In genomic region chr12:107605293-107605692, GRCh38 we compare ENCODE assay signal across 27 cellular contexts.
"Had no signal": no experiment of that assay in that cellular context is flagged by ENCODE, and none has a peak within 500 bp of the region (broad histone marks: within the 10 kb centered on the region; RNA-seq: fewer than 3 reads in every experiment).

No MANE protein-coding gene starts in this region.

- H3K4me3 Mint-ChIP-seq: activated naive CD8-positive, alpha-beta T cell; activated T-cell treated with anti-CD3 and anti-CD28 coated beads, Interleukin-2, amount 50 U/mL, for 72 hours; mesothelial cell of epicardium had no signal

- H3K36me3 Mint-ChIP-seq: activated naive CD8-positive, alpha-beta T cell; mesothelial cell of epicardium; naive B cell had no signal

- H3K4me1 ChIP-seq: pancreas, prostate gland, stomach, tibial artery had no signal

- ATAC-seq: activated T-cell treated with anti-CD3 and anti-CD28 coated beads, Interleukin-2, amount 50 U/mL, for 72 hours; pancreas; sciatic nerve had no signal

- H3K4me3 ChIP-seq: hepatocyte, left ventricle myocardium inferior, pancreas, prostate gland, skin epidermis, stomach, tibial artery had no signal

- DNase-seq: activated CD4-positive, alpha-beta T cell treated with anti-CD3 and anti-CD28 coated beads for 4 hours; activated CD4-positive, alpha-beta T cell treated with anti-CD3 and anti-CD28 coated beads, Interleukin-2, amount 50 U/mL, for 4 hours; activated effector memory CD4-positive, alpha-beta T cell treated with Interleukin-2 at 50 U/mL for 16 hours; activated naive CD4-positive, alpha-beta T cell treated with Interleukin-2 at 50 U/mL for 16 hours; activated T-cell treated with anti-CD3 and anti-CD28 coated beads for 4 hours; activated T-cell treated with anti-CD3 and anti-CD28 coated beads, Interleukin-2, amount 50 U/mL, for 72 hours; anterior cingulate cortex; dermis blood vessel endothelial cell; effector CD4-positive, alpha-beta T cell; islet precursor cell; left ventricle myocardium inferior; naive B cell; nucleus accumbens; pancreas; retina; stimulated activated CD4-positive, alpha-beta T cell treated with anti-CD3 and anti-CD28 coated beads, Interleukin-12 subunit alpha, Interleukin-12 subunit beta, amount 100 ng/mL, for 4 hours; stimulated activated CD4-positive, alpha-beta T cell treated with anti-CD3 and anti-CD28 coated beads, Interleukin-4, amount 100 ng/mL, for 1 hour; stomach; T-helper 9 cell; tibial artery had no signal

- H3K36me3 ChIP-seq: left ventricle myocardium inferior, pancreas, prostate gland, stomach, tibial artery had no signal

- H3K27me3 ChIP-seq: hepatocyte, pancreas had no signal

- H3K27ac Mint-ChIP-seq: activated T-cell treated with anti-CD3 and anti-CD28 coated beads, Interleukin-2, amount 50 U/mL, for 72 hours; mesothelial cell of epicardium had no signal

- H3K27me3 Mint-ChIP-seq: activated naive CD8-positive, alpha-beta T cell; naive B cell had no signal

- H3K9me3 Mint-ChIP-seq: activated T-cell treated with anti-CD3 and anti-CD28 coated beads, Interleukin-2, amount 50 U/mL, for 72 hours; mesothelial cell of epicardium; naive B cell had no signal

- H3K9me3 ChIP-seq: left ventricle myocardium inferior, pancreas, prostate gland, stomach, tibial artery had no signal

- H3K27ac ChIP-seq: hepatocyte, left ventricle myocardium inferior, pancreas, prostate gland, skin epidermis, stomach, tibial artery, VCaP had no signal
